8 cellular contexts compared by ENCODE assay signal in the genomic region with DNA sequence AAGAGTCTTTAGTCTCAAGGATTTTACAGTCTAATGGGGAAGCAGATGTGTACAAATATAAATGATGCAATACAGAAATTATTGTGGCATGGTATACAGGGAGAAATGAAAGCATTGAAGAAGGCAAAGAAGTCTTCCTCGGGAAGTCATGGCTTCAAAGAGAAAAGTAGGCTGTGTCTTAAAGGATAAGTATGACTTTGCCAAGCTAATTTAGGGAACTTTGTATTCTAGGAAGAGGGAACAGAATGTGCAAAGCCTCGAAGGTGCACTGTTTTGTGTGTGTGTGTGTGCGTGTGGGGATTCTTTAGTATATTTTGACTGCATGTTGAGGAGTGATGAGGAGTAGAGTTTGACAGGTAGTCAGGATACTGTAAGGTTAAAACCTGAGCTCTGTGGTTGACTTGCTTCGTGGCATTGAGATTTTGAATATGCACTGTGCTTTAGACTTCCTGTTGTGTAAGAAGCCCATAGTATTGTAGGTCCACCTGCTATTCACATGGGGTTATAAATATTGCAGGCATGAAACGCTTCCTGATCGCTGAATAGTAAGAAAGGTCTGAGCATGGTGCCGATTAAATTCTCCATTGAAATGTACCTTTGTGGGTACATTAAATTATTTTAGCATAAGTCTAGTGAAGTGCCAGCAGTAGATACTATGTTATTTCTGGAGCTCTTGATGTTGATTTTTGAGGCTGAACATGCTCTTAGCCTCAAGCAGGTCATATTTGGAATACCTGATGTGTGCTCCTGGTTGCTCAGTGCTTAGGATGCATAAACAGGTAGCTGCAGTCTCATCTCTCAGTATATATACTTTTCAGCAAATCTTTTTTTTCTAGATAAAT. TPM values are rescaled to one million over a fixed set of nuclear protein-coding genes. Genes with fewer than 3 reads are reported as not detected.
DNase-seq lines count a peak whose midpoint lies in the region; ATAC-seq, FAIRE-seq and TF ChIP-seq lines count a peak whose summit lies in the region.
"Had no signal": no experiment of that assay in that cellular context is flagged by ENCODE, and none has a peak within 500 bp of the region (broad histone marks: within the 10 kb centered on the region; RNA-seq: fewer than 3 reads in every experiment).

No MANE protein-coding gene starts in this region.

- H3K36me3 ChIP-seq in pancreas, result no peaks in the 10 kb centered on the region

- no peak for TF ChIP-seq CTCF in pancreas (IDR thresholded peaks at IDR 0.05)

- no peaks in the 10 kb centered on the region for H3K27me3 Mint-ChIP-seq in activated naive CD8-positive, alpha-beta T cell treated with anti-CD3 and anti-CD28 coated beads for 36 hours

- H3K4me3 ChIP-seq in skin epidermis (peak overlapping the region in 1 of 7 experiments; percentile 5), pancreas (no peak overlapping the region)

- no peaks in the 10 kb centered on the region for H3K9me3 Mint-ChIP-seq in activated naive CD8-positive, alpha-beta T cell treated with anti-CD3 and anti-CD28 coated beads for 36 hours

- WGBS in pancreas, 2 donors, result 77 to 83% methylated on average over 7 of the region's 7 CpGs

- no peak for DNase-seq in activated naive CD8-positive, alpha-beta T cell treated with anti-CD3 and anti-CD28 coated beads for 36 hours
- DNase-seq in Kasumi-1 (lab: John Stamatoyannopoulos, UW), result no peak
- DNase-seq in pancreas, result no peak
- DNase-seq in activated CD8-positive, alpha-beta memory T cell treated with anti-CD3 and anti-CD28 coated beads for 24 hours, result no peak
- DNase-seq: NCI-H226 had no signal

- peaks cover 95% of the 10 kb centered on the region for H3K4me1 Mint-ChIP-seq in activated naive CD8-positive, alpha-beta T cell treated with anti-CD3 and anti-CD28 coated beads for 36 hours

- intact Hi-C loops in pancreas (cut with DNase I), result no loop called here

- peak overlapping the region; percentile 99 for H3K27ac Mint-ChIP-seq in activated naive CD8-positive, alpha-beta T cell treated with anti-CD3 and anti-CD28 coated beads for 36 hours

- peaks cover 66% of the 10 kb centered on the region for H3K36me3 Mint-ChIP-seq in activated naive CD8-positive, alpha-beta T cell treated with anti-CD3 and anti-CD28 coated beads for 36 hours

- ATAC-seq in GM18511 (IDR thresholded peaks at IDR 0.05; ENCODE audit: unreplicated experiment) (peak; percentile 38), HG03460 (IDR thresholded peaks at IDR 0.05; ENCODE audit: unreplicated experiment) (peak; percentile 37), pancreas (no peak)

- H3K9me3 ChIP-seq in pancreas, result no peaks in the 10 kb centered on the region

- peak overlapping the region; percentile 71 for H3K4me3 Mint-ChIP-seq in activated naive CD8-positive, alpha-beta T cell treated with anti-CD3 and anti-CD28 coated beads for 36 hours

- H3K27me3 ChIP-seq in pancreas, result no peaks in the 10 kb centered on the region

- peaks cover 53 to 71% (median 56%) of the 10 kb centered on the region in 3 donors for H3K4me1 ChIP-seq in pancreas

- no peak for FAIRE-seq in pancreas (lab: Jason Lieb, UNC)

- peak overlapping the region in 15 of 21 experiments; percentile 4 to 96 (median 87) for H3K27ac ChIP-seq in skin epidermis
- peak overlapping the region in 2 of 4 donors; percentile 10 to 87 for H3K27ac ChIP-seq in pancreas

RNA-seq across cellular contexts. Expression of gene SMAP2, which starts 8.0 kb away (rescaled TPM):
- 100 to 1,000 TPM; 160 to 162 TPM for total RNA-seq in activated naive CD8-positive, alpha-beta T cell treated with anti-CD3 and anti-CD28 coated beads for 36 hours
- 10 to 100 TPM in 3 of 6 donors, 1 to 10 TPM in 3; 7.2 to 26.1 (median 12.3) TPM for total RNA-seq in pancreas
- 10 to 100 TPM in 1 of 2 donors, 1 to 10 TPM in 1; 9.6 to 19.0 TPM for polyA plus RNA-seq in pancreas

Comparison
In these comparisons a context has a peak if more than half of its experiments do, and no peak if none do; other contexts are left out.
1. ATAC-seq: peak in GM18511 (single experiment) and HG03460 (single experiment); none in pancreas (0 of 4).
2. RNA of gene SMAP2, which starts 8.0 kb away (total RNA-seq): 160 to 162 TPM in activated naive CD8-positive, alpha-beta T cell treated with anti-CD3 and anti-CD28 coated beads for 36 hours; 7.2 to 26.1 TPM in pancreas; every median in the first group is over 4 times any median in the second.